1 cellular context compared by ENCODE assay signal in the genomic region with DNA sequence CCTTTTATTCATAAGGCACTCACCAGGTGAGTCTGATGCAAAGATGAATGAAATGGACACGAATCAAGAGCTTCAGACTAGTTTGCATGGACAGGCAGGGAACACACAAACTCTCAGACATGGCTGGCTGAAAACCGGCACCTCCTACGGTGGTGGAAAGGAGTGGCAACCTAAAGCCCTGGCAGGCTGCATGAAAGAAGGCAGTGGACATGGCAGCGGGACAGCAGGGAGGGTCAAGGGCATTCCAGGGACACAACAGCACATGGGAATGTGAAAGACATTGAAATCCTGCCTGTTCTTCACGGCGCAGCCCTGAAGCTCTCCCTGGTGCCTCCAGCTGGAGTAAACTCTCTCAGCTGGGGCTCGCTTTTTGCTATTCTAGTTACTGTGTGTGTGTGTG.
TF ChIP-seq lines count a peak whose summit lies in the region.

No MANE protein-coding gene starts in this region.

TF ChIP-seq in IMR-90, 13 proteins besides CTCF, POLR2A, EP300 and RAD21:
- TF ChIP-seq MAZ (IDR thresholded peaks at IDR 0.05; ENCODE audit: borderline replicate concordance, low read depth, low read length): no peak
